20 cellular contexts compared by ENCODE assay signal in the genomic region with DNA sequence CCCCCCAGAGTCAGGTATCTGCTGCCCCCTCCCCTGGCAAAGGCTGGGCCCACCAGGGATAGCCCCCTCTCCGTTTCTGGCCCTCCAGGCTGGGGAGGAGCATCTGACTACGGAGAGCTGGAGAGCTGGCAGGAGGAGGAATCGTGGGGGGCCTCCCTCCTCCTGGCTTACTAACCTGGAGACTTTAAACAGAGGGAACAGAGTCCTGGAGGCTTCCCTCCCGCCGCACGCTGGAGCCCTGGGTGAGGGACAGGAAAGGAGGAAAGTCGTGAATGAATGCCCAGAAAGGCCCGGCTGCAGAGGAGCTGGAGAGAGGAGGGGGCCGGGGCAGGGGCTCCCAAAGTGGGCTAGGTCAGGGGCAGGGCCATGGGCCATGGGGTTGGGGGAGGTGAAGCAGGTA. TPM values are rescaled to one million over a fixed set of nuclear protein-coding genes. Genes with fewer than 3 reads are reported as not detected.
DNase-seq lines count a peak whose midpoint lies in the region; ATAC-seq, FAIRE-seq and TF ChIP-seq lines count a peak whose summit lies in the region.
"Had no signal": no experiment of that assay in that cellular context is flagged by ENCODE, and none has a peak within 500 bp of the region (broad histone marks: within the 10 kb centered on the region; RNA-seq: fewer than 3 reads in every experiment).

No MANE protein-coding gene starts in this region.

- H3K36me3 ChIP-seq in HepG2 (replicated peaks in 1 of 2; ENCODE audit: control insufficient read depth in 1 of 2, insufficient read depth in 2 of 2, low read length in 2 of 2): no peaks in the 10 kb centered on the region
- H3K36me3 ChIP-seq in right lobe of liver: no peaks in the 10 kb centered on the region
- H3K36me3 ChIP-seq: BLaER1 had no signal

- no peak overlapping the region for H3K27ac ChIP-seq in HepG2 (ENCODE audit: extremely low read length, insufficient read depth, low read length)
- no peak overlapping the region for H3K27ac ChIP-seq in right lobe of liver
- H3K27ac ChIP-seq: BLaER1, HL-60 had no signal

- no TSS peak for BruUV-seq in HepG2 (replicated peaks; lab: Mats Ljungman, UMichigan)

- no peak overlapping the region; the same call in 1 of the 2 replicates for H3K4me2 ChIP-seq in HepG2 (ENCODE audit: low read depth, low read length)
- H3K4me2 ChIP-seq: BLaER1, GM23338 had no signal

- H3K9me3 Mint-ChIP-seq in brain (no peaks in the 10 kb centered on the region), endothelial cell (ENCODE audit: unreplicated experiment) (no peaks in the 10 kb centered on the region)
- H3K9me3 Mint-ChIP-seq: CD4-positive, alpha-beta memory T cell; GM23338; H9 had no signal

- H3K4me3 Mint-ChIP-seq in brain (peak overlapping the region in 1 of 5 experiments; percentile 36), endothelial cell (ENCODE audit: unreplicated experiment) (peak overlapping the region; percentile 12)
- H3K4me3 Mint-ChIP-seq: CD4-positive, alpha-beta memory T cell; GM23338 had no signal

- no peak overlapping the region for H3K9ac ChIP-seq in HepG2 (ENCODE audit: insufficient read depth, low read depth, low read length)
- H3K9ac ChIP-seq: BLaER1 had no signal

- H3K27me3 ChIP-seq in HepG2 (ENCODE audit: control insufficient read depth in 1 of 2, insufficient read depth in 2 of 2, low read length in 2 of 2) (no peaks in the 10 kb centered on the region), right lobe of liver (no peaks in the 10 kb centered on the region)

- H3K9me3 ChIP-seq in HepG2 (ENCODE audit: low read length) (no peaks in the 10 kb centered on the region), right lobe of liver (no peaks in the 10 kb centered on the region)
- H3K9me3 ChIP-seq: BLaER1 had no signal

- intact Hi-C loops in HepG2 (cut with micrococcal nuclease; ENCODE audit: unreplicated experiment): no loop called here
- intact Hi-C loops in right lobe of liver (cut with DNase I): no loop called here

- H2AFZ ChIP-seq in HepG2 (ENCODE audit: low read length): no peak overlapping the region
- H2AFZ ChIP-seq: GM23338 had no signal

- H3K4me1 Mint-ChIP-seq in brain: peaks cover 99% of the 10 kb centered on the region
- peaks cover 15% of the 10 kb centered on the region for H3K4me1 Mint-ChIP-seq in endothelial cell (ENCODE audit: unreplicated experiment)

- WGBS in HepG2 (ENCODE audit: low lambda C conversion rate): 33% methylated on average over 9 of the region's 9 CpGs
- WGBS in right lobe of liver (ENCODE audit: insufficient coverage, low coverage, low lambda C conversion rate, missing lambda C conversion rate): 51% methylated on average over 6 of the region's 9 CpGs

- H3K27ac Mint-ChIP-seq in brain (peak overlapping the region in 4 of 5 experiments; percentile 23 to 60 (median 56)), endothelial cell (ENCODE audit: unreplicated experiment) (no peak overlapping the region)
- H3K27ac Mint-ChIP-seq: CD4-positive, alpha-beta memory T cell; GM23338; H9 had no signal

- H3K27me3 Mint-ChIP-seq in brain (peaks cover 4% of the 10 kb centered on the region), endothelial cell (ENCODE audit: unreplicated experiment) (peaks cover 27% of the 10 kb centered on the region)

- TF ChIP-seq RAD21 in HepG2 (CRISPR knock-in tag; IDR thresholded peaks at IDR 0.05): no peak

- DNase-seq in HepG2 (ENCODE audit: low spot score): no peak
- no peak for DNase-seq in right lobe of liver
- no peak for DNase-seq in endothelial cell (ENCODE audit: low spot score)
- no peak for DNase-seq in activated CD4-positive, alpha-beta T cell treated with anti-CD3 and anti-CD28 coated beads, Interleukin-2, amount 50 U/mL, for 48 hours
- DNase-seq in putamen (ENCODE audit: low spot score): no peak
- no peak for DNase-seq in erythroblast (lab: John Stamatoyannopoulos, UW)
- DNase-seq: 8988T; CD4-positive, alpha-beta memory T cell; DMS153; DMS79; GF-D8; H9; IMR-90 had no signal

- in situ Hi-C loops in HepG2 (cut with HindIII; ENCODE audit: extremely low pct_ligation_motif_present, low pct_unique_long_range_greater_than_20kb): no loop called here

- TF ChIP-seq CTCF in HepG2 (CRISPR knock-in tag; IDR thresholded peaks at IDR 0.05) (no peak), right lobe of liver (IDR thresholded peaks at IDR 0.05) (no peak), brain (conservative IDR thresholded peaks at IDR 0.05) (no peak), endothelial cell (IDR thresholded peaks at IDR 0.05; ENCODE audit: unreplicated experiment) (no peak)

- ATAC-seq in HepG2 (no peak), right lobe of liver (no peak), HG02642 (IDR thresholded peaks at IDR 0.05; ENCODE audit: poor library complexity, unreplicated experiment) (no peak)
- ATAC-seq: GM23338 had no signal

- no peak for FAIRE-seq in HepG2 (lab: Jason Lieb, UNC)

- CTCF ChIA-PET in HepG2 (lab: Yijun Ruan, JAX; ENCODE audit: low intra/inter-chr PET ratio, low total read pairs): no interaction called here

- TF ChIP-seq POLR2A in HepG2 (IDR thresholded peaks at IDR 0.05; ENCODE audit: insufficient read depth in 1 of 2, low read depth in 2 of 2, low read length in 2 of 2) (no peak), right lobe of liver (IDR thresholded peaks at IDR 0.05) (no peak), erythroblast (IDR thresholded peaks at IDR 0.05; ENCODE audit: low read length) (no peak)

- H4K20me1 ChIP-seq in HepG2 (ENCODE audit: insufficient read depth, low read length): peaks cover 1% of the 10 kb centered on the region; the same call in 1 of the 2 replicates

- POLR2A ChIA-PET in HepG2 (lab: Yijun Ruan, JAX): interaction anchor here (0.7 to 13.7 kb wide), 4 partner anchors 10 to 67 kb away, joined by 3 to 208 read pairs (median 13); a partner anchor contains a TSS

- no peaks in the 10 kb centered on the region for H3K79me2 ChIP-seq in HepG2 (ENCODE audit: insufficient read depth, low read length)

- no peak overlapping the region for H3K4me3 ChIP-seq in HepG2 (replicated peaks in 1 of 3; ENCODE audit: insufficient read depth in 1 of 3, low read depth in 2 of 3, low read length in 3 of 3)
- H3K4me3 ChIP-seq in right lobe of liver: no peak overlapping the region
- H3K4me3 ChIP-seq: BLaER1, GM23338 had no signal

- TF ChIP-seq EP300 in HepG2 (IDR thresholded peaks at IDR 0.05; ENCODE audit: low read depth in 2 of 2, low read length in 2 of 2) (no peak), HepG2 (CRISPR knock-in tag; IDR thresholded peaks at IDR 0.05; ENCODE audit: borderline replicate concordance) (no peak)

- H3K36me3 Mint-ChIP-seq in brain (no peaks in the 10 kb centered on the region), endothelial cell (ENCODE audit: low read depth, unreplicated experiment) (peaks cover 3% of the 10 kb centered on the region)
- H3K36me3 Mint-ChIP-seq: CD14-positive monocyte; CD4-positive, alpha-beta memory T cell had no signal

- H3K4me1 ChIP-seq in HepG2 (ENCODE audit: insufficient read depth, low read length): peaks cover 72% of the 10 kb centered on the region
- H3K4me1 ChIP-seq in right lobe of liver: peaks cover 0 to 12% (median 5%) of the 10 kb centered on the region in 4 donors

TF ChIP-seq in HepG2, 621 proteins besides CTCF, POLR2A, EP300 and RAD21:
- TF ChIP-seq POLR2G (IDR thresholded peaks at IDR 0.05; ENCODE audit: low read depth, low read length) (0 out of 2 replicates have a peak, but pooled peaks have one; percentile 3), RXRA (CRISPR knock-in tag; IDR thresholded peaks at IDR 0.05) (no peak)
TF ChIP-seq in HepG2: peak in this region for 1.

RNA-seq across cellular contexts. Expression of a gene that starts 9.9 kb away (rescaled TPM):
- 0.90 and 1.2 TPM in 2 replicates for total RNA-seq in HepG2 (2016; rRNA removed; fragmentation: Illumina TruSeq; extraction: Trizol)
- 0.26 and 0.30 TPM in 2 replicates for total RNA-seq in HepG2 (2016; cell fraction: cytosol; rRNA removed; fragmentation: Illumina TruSeq; extraction: Trizol; ENCODE audit: low read depth)
- total RNA-seq in HepG2 (2016; cell fraction: insoluble cytoplasmic fraction; rRNA removed; fragmentation: Illumina TruSeq; extraction: Trizol): 0.76 and 1.4 TPM in 2 replicates
- 0.43 and 1.00 TPM in 2 replicates for total RNA-seq in HepG2 (2016; cell fraction: membrane; rRNA removed; fragmentation: Illumina TruSeq; extraction: Trizol)
- total RNA-seq in HepG2 (2016; cell fraction: nucleus; rRNA removed; fragmentation: Illumina TruSeq; extraction: Trizol): 2.5 and 3.1 TPM in 2 replicates
- polyA plus RNA-seq in HepG2 (2011; rRNA removed): 9.6 and 19.8 TPM in 2 replicates
- polyA plus RNA-seq in HepG2 (2011; cell fraction: cytosol; rRNA removed): 2.9 and 4.8 TPM in 2 replicates
- polyA plus RNA-seq in HepG2 (2011; cell fraction: nucleus; rRNA removed): 128 and 143 TPM in 2 replicates
- polyA plus RNA-seq in HepG2 (2012): 9.9 and 11.0 TPM in 2 replicates
- polyA plus RNA-seq in HepG2 (2016; cell fraction: cytosol; fragmentation: Illumina TruSeq; extraction: Trizol; ENCODE audit: low read depth): 0.26 and 0.32 TPM in 2 replicates
- 1.0 and 2.4 TPM in 2 replicates for polyA plus RNA-seq in HepG2 (2016; cell fraction: insoluble cytoplasmic fraction; fragmentation: Illumina TruSeq; extraction: Trizol; ENCODE audit: low read depth)
- polyA plus RNA-seq in HepG2 (2016; cell fraction: membrane; fragmentation: Illumina TruSeq; extraction: Trizol; ENCODE audit: low read depth): 0.64 and 0.68 TPM in 2 replicates
- polyA plus RNA-seq in HepG2 (2016; cell fraction: nucleus; fragmentation: Illumina TruSeq; extraction: Trizol; ENCODE audit: insufficient read depth, low read depth): 13.9 and 14.2 TPM in 2 replicates
- polyA minus RNA-seq in HepG2 (2011; rRNA and poly(A)+ RNA removed; ENCODE audit: low replicate concordance): 2.4 and 22.5 TPM in 2 replicates
- 5.7 and 10.1 TPM in 2 replicates for polyA minus RNA-seq in HepG2 (2011; cell fraction: cytosol; rRNA and poly(A)+ RNA removed)
- polyA minus RNA-seq in HepG2 (2011; cell fraction: nucleus; rRNA and poly(A)+ RNA removed): 22.4 and 24.7 TPM in 2 replicates
- 10 to 100 TPM in 4 of 6 experiments, 1 to 10 TPM in 2; 5.6 to 17.6 (median 11.5) TPM for total RNA-seq in right lobe of liver
- polyA plus RNA-seq in brain (ENCODE audit: insufficient read depth, low read depth, low replicate concordance): 42.9 TPM
- 0.59 TPM for total RNA-seq in endothelial cell (ENCODE audit: unreplicated experiment)
- total RNA-seq: IMR-90 had no signal
- polyA plus RNA-seq: AG04450; CD14-positive monocyte; CD4-positive, alpha-beta memory T cell; IMR-90 had no signal
